ENCODE assay signal across 12 cellular contexts in genomic region chr1:33306561-33307493, GRCh38. TPM values are rescaled to one million over a fixed set of nuclear protein-coding genes. Genes with fewer than 3 reads are reported as not detected.
DNase-seq lines count a peak whose midpoint lies in the region; ATAC-seq and TF ChIP-seq lines count a peak whose summit lies in the region.
"Had no signal": no experiment of that assay in that cellular context is flagged by ENCODE, and none has a peak within 500 bp of the region (broad histone marks: within the 10 kb centered on the region; RNA-seq: fewer than 3 reads in every experiment).

No MANE protein-coding gene starts in this region.

- peaks cover 3% of the 10 kb centered on the region for H3K36me3 Mint-ChIP-seq in activated naive CD8-positive, alpha-beta T cell treated with anti-CD3 and anti-CD28 coated beads for 36 hours
- H3K36me3 Mint-ChIP-seq in activated naive CD8-positive, alpha-beta T cell treated with anti-CD3 and anti-CD28 coated beads, Interleukin-2, amount 50 U/mL, for 24 hours (ENCODE audit: low read depth), result no peaks in the 10 kb centered on the region
- H3K36me3 Mint-ChIP-seq in nephron (ENCODE audit: low read depth), result peaks cover 33% of the 10 kb centered on the region

- peak; percentile 17 for DNase-seq in activated naive CD8-positive, alpha-beta T cell treated with anti-CD3 and anti-CD28 coated beads for 36 hours
- no peak for DNase-seq in activated naive CD8-positive, alpha-beta T cell treated with anti-CD3 and anti-CD28 coated beads, Interleukin-2, amount 50 U/mL, for 24 hours
- DNase-seq in foreskin keratinocyte (no peak), upper lobe of left lung (peak; percentile 56 to 91), NCI-H146 (lab: John Stamatoyannopoulos, UW) (no peak)
- DNase-seq: activated CD4-positive, alpha-beta memory T cell treated with anti-CD3 and anti-CD28 coated beads, Interleukin-2, amount 10 ng/mL, durations not matched to agents 7 days and 5 days had no signal

- H3K27ac Mint-ChIP-seq in activated naive CD8-positive, alpha-beta T cell treated with anti-CD3 and anti-CD28 coated beads for 36 hours, result no peak overlapping the region
- H3K27ac Mint-ChIP-seq in activated naive CD8-positive, alpha-beta T cell treated with anti-CD3 and anti-CD28 coated beads, Interleukin-2, amount 50 U/mL, for 24 hours, result no peak overlapping the region
- peak overlapping the region in 2 of 3 experiments; percentile 45 to 59 for H3K27ac Mint-ChIP-seq in nephron
- H3K27ac Mint-ChIP-seq: activated CD4-positive, alpha-beta memory T cell treated with anti-CD3 and anti-CD28 coated beads, Interleukin-2, amount 10 ng/mL, durations not matched to agents 7 days and 5 days had no signal

- H3K9me3 Mint-ChIP-seq in activated naive CD8-positive, alpha-beta T cell treated with anti-CD3 and anti-CD28 coated beads for 36 hours, result peaks cover 3% of the 10 kb centered on the region
- no peaks in the 10 kb centered on the region for H3K9me3 Mint-ChIP-seq in activated naive CD8-positive, alpha-beta T cell treated with anti-CD3 and anti-CD28 coated beads, Interleukin-2, amount 50 U/mL, for 24 hours
- H3K9me3 Mint-ChIP-seq in nephron, result peaks cover 2% of the 10 kb centered on the region
- H3K9me3 Mint-ChIP-seq: IgD-negative memory B cell had no signal

- ATAC-seq in activated naive CD8-positive, alpha-beta T cell treated with anti-CD3 and anti-CD28 coated beads, Interleukin-2, amount 50 U/mL, for 24 hours, result no peak
- ATAC-seq in foreskin keratinocyte (peak; percentile 45), upper lobe of left lung (ENCODE audit: low FRiP score in 2 of 2) (peak; percentile 56 to 61), HG03175 (IDR thresholded peaks at IDR 0.05; ENCODE audit: unreplicated experiment) (no peak), HG02973 (IDR thresholded peaks at IDR 0.05; ENCODE audit: unreplicated experiment) (no peak)

- H3K4me3 Mint-ChIP-seq in activated naive CD8-positive, alpha-beta T cell treated with anti-CD3 and anti-CD28 coated beads for 36 hours, result no peak overlapping the region
- H3K4me3 Mint-ChIP-seq in activated naive CD8-positive, alpha-beta T cell treated with anti-CD3 and anti-CD28 coated beads, Interleukin-2, amount 50 U/mL, for 24 hours, result no peak overlapping the region
- peak overlapping the region in 1 of 3 experiments; percentile 8 for H3K4me3 Mint-ChIP-seq in nephron
- H3K4me3 Mint-ChIP-seq: activated CD4-positive, alpha-beta memory T cell treated with anti-CD3 and anti-CD28 coated beads, Interleukin-2, amount 10 ng/mL, durations not matched to agents 7 days and 5 days had no signal

- TF ChIP-seq POLR2A in upper lobe of left lung (IDR thresholded peaks at IDR 0.05), result no peak

- no peak overlapping the region for H3K27ac ChIP-seq in foreskin keratinocyte
- no peak overlapping the region for H3K27ac ChIP-seq in upper lobe of left lung

- H3K4me1 ChIP-seq in foreskin keratinocyte (no peaks in the 10 kb centered on the region), upper lobe of left lung (peaks cover 10 to 20% (median 19%) of the 10 kb centered on the region in 4 donors)

- peak overlapping the region in 3 of 4 donors; percentile 6 to 38 (median 36) for H3K4me3 ChIP-seq in upper lobe of left lung

- peaks cover 20% of the 10 kb centered on the region for H3K27me3 Mint-ChIP-seq in activated naive CD8-positive, alpha-beta T cell treated with anti-CD3 and anti-CD28 coated beads for 36 hours
- peaks cover 13% of the 10 kb centered on the region for H3K27me3 Mint-ChIP-seq in activated naive CD8-positive, alpha-beta T cell treated with anti-CD3 and anti-CD28 coated beads, Interleukin-2, amount 50 U/mL, for 24 hours
- H3K27me3 Mint-ChIP-seq in nephron (ENCODE audit: low read depth), result no peaks in the 10 kb centered on the region

- no peaks in the 10 kb centered on the region for H3K9me3 ChIP-seq in upper lobe of left lung

- peaks cover 13% of the 10 kb centered on the region for H3K27me3 ChIP-seq in foreskin keratinocyte
- H3K27me3 ChIP-seq in upper lobe of left lung, result peaks cover 0 to 10% (median 5%) of the 10 kb centered on the region in 4 donors

- TF ChIP-seq CTCF in foreskin keratinocyte (conservative IDR thresholded peaks at IDR 0.05), result no peak
- no peak for TF ChIP-seq CTCF in nephron (IDR thresholded peaks at IDR 0.05; ENCODE audit: unreplicated experiment in 3 of 3)
- TF ChIP-seq CTCF in upper lobe of left lung (IDR thresholded peaks at IDR 0.05), result no peak

- WGBS in upper lobe of left lung, 2 donors, result 29 to 36% methylated on average over 21 to 82 of the region's 118 CpGs

- no peaks in the 10 kb centered on the region for H3K36me3 ChIP-seq in upper lobe of left lung

- peaks cover 12% of the 10 kb centered on the region for H3K4me1 Mint-ChIP-seq in activated naive CD8-positive, alpha-beta T cell treated with anti-CD3 and anti-CD28 coated beads for 36 hours
- peaks cover 11% of the 10 kb centered on the region for H3K4me1 Mint-ChIP-seq in activated naive CD8-positive, alpha-beta T cell treated with anti-CD3 and anti-CD28 coated beads, Interleukin-2, amount 50 U/mL, for 24 hours
- H3K4me1 Mint-ChIP-seq in nephron, result peaks cover 32% of the 10 kb centered on the region

- TF ChIP-seq EP300 in upper lobe of left lung (IDR thresholded peaks at IDR 0.05), result no peak

RNA-seq across cellular contexts. Expression of gene A3GALT2, which starts 14.1 kb away (rescaled TPM):
- total RNA-seq in activated naive CD8-positive, alpha-beta T cell treated with anti-CD3 and anti-CD28 coated beads for 36 hours, result not detected
- not detected in 2 replicates for total RNA-seq in foreskin keratinocyte
- polyA plus RNA-seq in foreskin keratinocyte, result not detected in 2 replicates
- under 1 TPM in 2 of 6 donors, not detected in 4; 0.79 to 0.91 TPM for total RNA-seq in upper lobe of left lung
- total RNA-seq: activated CD4-positive, alpha-beta memory T cell treated with anti-CD3 and anti-CD28 coated beads, Interleukin-2, amount 10 ng/mL, durations not matched to agents 7 days and 5 days; neural crest cell had no signal
- polyA plus RNA-seq: AG04450, IgD-negative memory B cell had no signal

RNA-seq across cellular contexts. Expression of gene ZNF362, which starts 50.5 kb away (rescaled TPM):
- 1 to 10 TPM; 7.2 to 9.2 TPM for total RNA-seq in activated naive CD8-positive, alpha-beta T cell treated with anti-CD3 and anti-CD28 coated beads for 36 hours
- total RNA-seq in foreskin keratinocyte (9.7 and 9.9 TPM in 2 replicates), upper lobe of left lung (10 to 100 TPM; 14.9 to 41.0 (median 21.3) TPM)
- polyA plus RNA-seq in foreskin keratinocyte, result 7.1 and 7.3 TPM in 2 replicates

Comparison
In these comparisons a context has a peak if more than half of its experiments do, and no peak if none do; other contexts are left out.
1. DNase-seq: peak in activated naive CD8-positive, alpha-beta T cell treated with anti-CD3 and anti-CD28 coated beads for 36 hours (single experiment) and upper lobe of left lung (2 of 2); none in activated naive CD8-positive, alpha-beta T cell treated with anti-CD3 and anti-CD28 coated beads, Interleukin-2, amount 50 U/mL, for 24 hours (single experiment), foreskin keratinocyte (0 of 2) and NCI-H146 (single experiment).
2. H3K27ac Mint-ChIP-seq: peak in nephron (2 of 3); none in activated naive CD8-positive, alpha-beta T cell treated with anti-CD3 and anti-CD28 coated beads for 36 hours (single experiment) and activated naive CD8-positive, alpha-beta T cell treated with anti-CD3 and anti-CD28 coated beads, Interleukin-2, amount 50 U/mL, for 24 hours (single experiment).
3. ATAC-seq: peak in foreskin keratinocyte (single experiment) and upper lobe of left lung (2 of 2); none in activated naive CD8-positive, alpha-beta T cell treated with anti-CD3 and anti-CD28 coated beads, Interleukin-2, amount 50 U/mL, for 24 hours (single experiment), HG03175 (single experiment) and HG02973 (single experiment).